In the genomic region with DNA sequence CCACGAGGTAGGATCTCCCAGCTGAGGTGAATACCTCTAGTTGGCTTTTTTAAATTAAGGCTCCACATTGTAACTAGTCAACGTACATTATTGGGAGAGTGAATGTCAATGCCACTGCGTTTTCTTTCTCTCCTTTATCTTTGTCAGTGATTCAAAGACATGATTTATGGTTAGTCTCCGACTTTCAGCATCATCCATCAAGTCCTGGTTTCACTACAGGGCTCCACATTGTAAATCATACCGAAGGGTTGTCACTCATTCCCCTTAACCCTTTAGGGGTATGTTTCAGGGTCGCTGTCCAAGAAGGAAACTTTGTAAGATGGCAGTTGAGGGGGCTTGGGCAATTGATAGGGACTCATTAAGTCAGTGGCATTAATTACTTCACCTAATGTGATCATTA, we compare ENCODE assay signal across 18 cellular contexts.
"Had no signal": no experiment of that assay in that cellular context is flagged by ENCODE, and none has a peak within 500 bp of the region (broad histone marks: within the 10 kb centered on the region; RNA-seq: fewer than 3 reads in every experiment).

No MANE protein-coding gene starts in this region.

- H3K9me3 ChIP-seq: SK-N-SH had no signal

- H3K27me3 Mint-ChIP-seq: IgD-negative memory B cell had no signal

- H3K4me2 ChIP-seq: SK-N-SH had no signal

- H3K27ac Mint-ChIP-seq: IgD-negative memory B cell had no signal

- DNase-seq: KBM-7, MM.1S, NCI-H1092 treated with DMSO at 0.1 percent for 48 hours, NCI-H1436, NCI-H187, NCI-H2029, NCI-H2081 treated with DMSO at 0.1 percent for 48 hours, NCI-H2171, NCI-H226, NCI-H446, NCI-H510A, NCI-H524 treated with DMSO at 0.1 percent for 48 hours, NCI-H774, RPMI8226, SHP77, SK-N-SH had no signal

- H3K9ac ChIP-seq: SK-N-SH had no signal

- H3K4me3 Mint-ChIP-seq: IgD-negative memory B cell had no signal

- FAIRE-seq: RCC 7860 had no signal

- H3K36me3 Mint-ChIP-seq: IgD-negative memory B cell had no signal

- H3K9me3 Mint-ChIP-seq: IgD-negative memory B cell had no signal
